Comparison of ENCODE assay signal across 23 cellular contexts in the genomic region with DNA sequence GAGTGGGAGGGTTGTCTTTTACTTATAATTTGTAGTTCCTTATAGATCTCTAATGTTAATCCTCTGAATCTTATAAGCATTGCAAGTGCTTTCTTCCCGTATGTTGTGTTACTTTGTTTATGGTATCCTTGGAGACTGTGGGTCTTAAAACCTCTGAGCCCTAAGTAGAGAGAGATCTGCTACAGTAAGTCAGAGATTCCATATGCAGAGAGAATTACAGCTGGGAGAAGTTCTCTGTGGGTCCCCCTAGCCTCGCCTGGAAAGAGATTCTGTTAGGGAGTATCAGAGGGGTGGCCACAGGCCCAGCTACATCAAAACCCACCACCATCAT.
DNase-seq lines count a peak whose midpoint lies in the region; ATAC-seq, FAIRE-seq and TF ChIP-seq lines count a peak whose summit lies in the region.
"Had no signal": no experiment of that assay in that cellular context is flagged by ENCODE, and none has a peak within 500 bp of the region (broad histone marks: within the 10 kb centered on the region; RNA-seq: fewer than 3 reads in every experiment).

No MANE protein-coding gene starts in this region.

- POLR2A ChIA-PET in CD8-positive, alpha-beta memory T cell (lab: Charles Lee) = no interaction called here
- POLR2A ChIA-PET in H1 (lab: Charles Lee; ENCODE audit: partially characterized antibody) = interaction anchor here (0.9 to 1.1 kb wide), 2 partner anchors 9 to 94 kb away, joined by 3 to 4 read pairs; a partner anchor contains a TSS

- H3K4me1 ChIP-seq in CD8-positive, alpha-beta memory T cell (ENCODE audit: insufficient read depth, low read length) = no peaks in the 10 kb centered on the region
- H3K4me1 ChIP-seq in H1 (replicated peaks in 1 of 4; ENCODE audit: control insufficient read depth in 3 of 4, insufficient read depth in 4 of 4, low read length in 3 of 4) (peaks cover 2 to 7% (median 4%) of the 10 kb centered on the region in 4 experiments; a peak in 4 of 7 replicates), mucosa of descending colon (ENCODE audit: low read depth) (no peaks in the 10 kb centered on the region)

- peaks cover 0 to 3% (median 0%) of the 10 kb centered on the region in 3 donors for H3K36me3 Mint-ChIP-seq in CD8-positive, alpha-beta memory T cell

- no peak overlapping the region for H3K56ac ChIP-seq in H1 (replicated peaks; ENCODE audit: insufficient read length, low read depth, low read length)

- H2AK5ac ChIP-seq in H1 (ENCODE audit: low read depth, low read length) = no peak overlapping the region

- no peaks in the 10 kb centered on the region for H3K36me3 ChIP-seq in CD8-positive, alpha-beta memory T cell (ENCODE audit: insufficient read depth, low read length)
- H3K36me3 ChIP-seq in H1 (ENCODE audit: control insufficient read depth in 2 of 4, insufficient read depth in 4 of 4, low read length in 3 of 4) (no peaks in the 10 kb centered on the region), mucosa of descending colon (ENCODE audit: low read depth) (no peaks in the 10 kb centered on the region)

- H3K4ac ChIP-seq in H1 (replicated peaks; ENCODE audit: insufficient read length, low read depth, low read length) = no peak overlapping the region

- peak; percentile 67 for ATAC-seq in mucosa of descending colon
- ATAC-seq: HCT116; stimulated activated memory B cell treated with anti-CD40 and anti-IgM and Interleukin-4, amounts not matched to agents 10 μg/mL and 1 μg/mL and 100 μg/mL, for 72 hours had no signal

- H3K4me1 Mint-ChIP-seq in CD8-positive, alpha-beta memory T cell = peaks cover 0 to 17% (median 0%) of the 10 kb centered on the region in 3 donors

- no peaks in the 10 kb centered on the region for H3K27me3 ChIP-seq in CD8-positive, alpha-beta memory T cell (ENCODE audit: insufficient read depth, low read length, poor library complexity, severe bottlenecking)
- no peaks in the 10 kb centered on the region for H3K27me3 ChIP-seq in H1 (replicated peaks in 1 of 4; ENCODE audit: control insufficient read depth in 3 of 4, extremely low read depth in 1 of 4, insufficient read depth in 3 of 4, low read length in 3 of 4)

- no peak for TF ChIP-seq RAD21 in H1 (IDR thresholded peaks at IDR 0.05 in 1 of 2, conservative IDR thresholded peaks at IDR 0.05 in 1 of 2; ENCODE audit: low read depth in 2 of 2, low read length in 2 of 2)

- no peak overlapping the region for H3K14ac ChIP-seq in H1 (ENCODE audit: insufficient read length)

- WGBS in H1 (ENCODE audit: extremely low coverage in 1 of 2, insufficient coverage in 1 of 2, insufficient read length in 1 of 2, insufficient replicate concordance in 2 of 2, low coverage in 1 of 2, low lambda C conversion rate in 2 of 2, missing lambda C conversion rate in 1 of 2), 2 experiments = 71% methylated on average over 2 of the region's 2 CpGs; no CpG with 5 or more reads in 1 of the 2 experiments

- TF ChIP-seq POLR2A in H1 (IDR thresholded peaks at IDR 0.05; ENCODE audit: control extremely low read depth in 1 of 2, low read depth in 2 of 2, low read length in 2 of 2) = no peak

- H3K23ac ChIP-seq in H1 (ENCODE audit: insufficient read length) = no peak overlapping the region

- H4K8ac ChIP-seq in H1 (ENCODE audit: extremely low read depth, insufficient read depth, low read length) = no peak overlapping the region

- peak overlapping the region; percentile 62 for H3K27ac ChIP-seq in CD8-positive, alpha-beta memory T cell (ENCODE audit: low read depth, low read length)
- no peak overlapping the region for H3K27ac ChIP-seq in H1 (ENCODE audit: low read depth, low read length)

- FAIRE-seq in H1 (lab: Jason Lieb, UNC) = no peak
- FAIRE-seq: bronchial epithelial cell, kidney, TTC549 had no signal

- H3K79me2 ChIP-seq in H1 (ENCODE audit: control insufficient read depth in 1 of 2, insufficient read depth in 2 of 2, low read length in 2 of 2) = no peaks in the 10 kb centered on the region

- H2AFZ ChIP-seq in H1 (ENCODE audit: low read length) = no peak overlapping the region

- no peaks in the 10 kb centered on the region for H3K9me3 ChIP-seq in CD8-positive, alpha-beta memory T cell (ENCODE audit: low read length)
- H3K9me3 ChIP-seq in H1 (ENCODE audit: insufficient read depth in 2 of 2, low read depth in 1 of 2, low read length in 1 of 2) = no peaks in the 10 kb centered on the region
- H3K9me3 ChIP-seq in mucosa of descending colon = no peaks in the 10 kb centered on the region

- no peaks in the 10 kb centered on the region for H3K23me2 ChIP-seq in H1 (ENCODE audit: low read depth, low read length)

- no peak overlapping the region for H2BK12ac ChIP-seq in H1 (ENCODE audit: low read depth, low read length)

- CTCF ChIA-PET in CD8-positive, alpha-beta memory T cell (lab: Charles Lee) = no interaction called here
- CTCF ChIA-PET in H1 (lab: Charles Lee; ENCODE audit: partially characterized antibody) = interaction anchor here (0.7 to 1.2 kb wide), 6 partner anchors 30 to 628 kb away, joined by 3 read pairs; no protein-coding TSS in a partner anchor

- no peak overlapping the region for H2BK5ac ChIP-seq in H1 (ENCODE audit: low read depth, low read length)

- no peak overlapping the region for H3K4me3 Mint-ChIP-seq in CD8-positive, alpha-beta memory T cell
- H3K4me3 Mint-ChIP-seq: activated CD4-positive, alpha-beta T cell treated with anti-CD3 and anti-CD28 coated beads, Interleukin-2, amount 10 ng/mL, durations not matched to agents 7 days and 5 days; CD4-positive, alpha-beta T cell; dendritic cell treated with granulocyte-macrophage colony-stimulating factor and Interleukin-4, amounts not matched to agents 40 ng/mL and 50 ng/mL, for 4 days; nephron; stimulated activated memory B cell treated with anti-CD40 and anti-IgM and Interleukin-4, amounts not matched to agents 10 μg/mL and 1 μg/mL and 100 μg/mL, for 72 hours had no signal

- H3K4me2 ChIP-seq in H1 (ENCODE audit: insufficient read depth in 1 of 2, low read depth in 2 of 2, low read length in 2 of 2) = no peak overlapping the region

- no peak overlapping the region for H4K5ac ChIP-seq in H1 (ENCODE audit: insufficient read length, low read depth, low read length)

- no peak for DNase-seq in CD8-positive, alpha-beta memory T cell
- DNase-seq in LoVo (ENCODE audit: low spot score) (peak; percentile 50), H1 (ENCODE audit: low read depth in 1 of 2, low spot score in 2 of 2) (no peak), mucosa of descending colon (no peak), NCI-H1417 treated with DMSO at 0.1 percent for 48 hours (lab: John Stamatoyannopoulos, UW) (no peak), mesenteric fat pad (ENCODE audit: low spot score) (no peak), midbrain (lab: John Stamatoyannopoulos, UW) (no peak)
- DNase-seq: activated CD4-positive, alpha-beta T cell treated with anti-CD3 and anti-CD28 coated beads, Interleukin-2, amount 10 ng/mL, durations not matched to agents 7 days and 5 days; activated CD8-positive, alpha-beta memory T cell treated with anti-CD3 and anti-CD28 coated beads, Interleukin-2, amount 50 U/mL, for 4 hours; CD4-positive, alpha-beta T cell; foreskin fibroblast; hypothalamus; kidney; NCI-H1436; NCI-H524 treated with DMSO at 0.1 percent for 48 hours; Right ventricle myocardium superior; stimulated activated CD4-positive, alpha-beta T cell treated with anti-CD3 and anti-CD28 coated beads, Interleukin-1b, Interleukin-23, amount 100 ng/mL, for 48 hours had no signal

- peaks cover 0 to 2% of the 10 kb centered on the region in 2 experiments for H4K20me1 ChIP-seq in H1 (replicated peaks in 1 of 2; ENCODE audit: control insufficient read depth in 1 of 2, insufficient read depth in 2 of 2, low read length in 2 of 2)

- no peak overlapping the region for H3K9ac ChIP-seq in H1 (replicated peaks in 1 of 4; ENCODE audit: extremely low read depth in 1 of 4, low read depth in 3 of 4, low read length in 3 of 4)

- H3K79me1 ChIP-seq in H1 (ENCODE audit: low read depth, low read length) = no peaks in the 10 kb centered on the region

- no peak overlapping the region for H4K91ac ChIP-seq in H1 (replicated peaks; ENCODE audit: insufficient read length, low read length)

- no peak overlapping the region for H3K18ac ChIP-seq in H1 (ENCODE audit: extremely low read depth, low read length)

- H3K27ac Mint-ChIP-seq in CD8-positive, alpha-beta memory T cell = peak overlapping the region in 2 of 8 donors; percentile 30 to 48
- H3K27ac Mint-ChIP-seq: activated CD4-positive, alpha-beta T cell treated with anti-CD3 and anti-CD28 coated beads, Interleukin-2, amount 10 ng/mL, durations not matched to agents 7 days and 5 days; CD4-positive, alpha-beta T cell; dendritic cell treated with granulocyte-macrophage colony-stimulating factor and Interleukin-4, amounts not matched to agents 40 ng/mL and 50 ng/mL, for 4 days; stimulated activated memory B cell treated with anti-CD40 and anti-IgM and Interleukin-4, amounts not matched to agents 10 μg/mL and 1 μg/mL and 100 μg/mL, for 72 hours had no signal

- H2BK20ac ChIP-seq in H1 (ENCODE audit: low read length) = no peak overlapping the region

- TF ChIP-seq CTCF in H1 (IDR thresholded peaks at IDR 0.05; ENCODE audit: control extremely low read depth in 1 of 3, insufficient read depth in 1 of 3, low read depth in 1 of 3, low read length in 3 of 3) (no peak), mucosa of descending colon (IDR thresholded peaks at IDR 0.05) (no peak)

- TF ChIP-seq EP300 in H1 (IDR thresholded peaks at IDR 0.05; ENCODE audit: borderline replicate concordance in 1 of 2, low read depth in 2 of 2, low read length in 2 of 2) = no peak

- intact Hi-C loops in mucosa of descending colon (cut with DNase I, micrococcal nuclease) = no loop called here

- peak overlapping the region; percentile 39 for H2BK120ac ChIP-seq in H1 (replicated peaks; ENCODE audit: low read depth, low read length)

- no peak overlapping the region for H2BK15ac ChIP-seq in H1 (ENCODE audit: low read length)

- no peak overlapping the region for H3K4me3 ChIP-seq in CD8-positive, alpha-beta memory T cell (ENCODE audit: low read length)
- H3K4me3 ChIP-seq in H1 (ENCODE audit: extremely low read depth in 1 of 4, insufficient read depth in 2 of 4, low read depth in 3 of 4, low read length in 4 of 4) (no peak overlapping the region), mucosa of descending colon (no peak overlapping the region)

- no peaks in the 10 kb centered on the region for H3K9me3 Mint-ChIP-seq in CD8-positive, alpha-beta memory T cell
- H3K9me3 Mint-ChIP-seq: activated CD4-positive, alpha-beta T cell treated with anti-CD3 and anti-CD28 coated beads, Interleukin-2, amount 10 ng/mL, durations not matched to agents 7 days and 5 days; CD4-positive, alpha-beta T cell; dendritic cell treated with granulocyte-macrophage colony-stimulating factor and Interleukin-4, amounts not matched to agents 40 ng/mL and 50 ng/mL, for 4 days; nephron; stimulated activated memory B cell treated with anti-CD40 and anti-IgM and Interleukin-4, amounts not matched to agents 10 μg/mL and 1 μg/mL and 100 μg/mL, for 72 hours had no signal

- peaks cover 0 to 1% of the 10 kb centered on the region in 2 donors for H3K27me3 Mint-ChIP-seq in CD8-positive, alpha-beta memory T cell
- H3K27me3 Mint-ChIP-seq: activated CD4-positive, alpha-beta T cell treated with anti-CD3 and anti-CD28 coated beads, Interleukin-2, amount 10 ng/mL, durations not matched to agents 7 days and 5 days; CD4-positive, alpha-beta T cell; dendritic cell treated with granulocyte-macrophage colony-stimulating factor and Interleukin-4, amounts not matched to agents 40 ng/mL and 50 ng/mL, for 4 days; stimulated activated memory B cell treated with anti-CD40 and anti-IgM and Interleukin-4, amounts not matched to agents 10 μg/mL and 1 μg/mL and 100 μg/mL, for 72 hours had no signal
